10 cellular contexts compared by ENCODE assay signal in the genomic region with DNA sequence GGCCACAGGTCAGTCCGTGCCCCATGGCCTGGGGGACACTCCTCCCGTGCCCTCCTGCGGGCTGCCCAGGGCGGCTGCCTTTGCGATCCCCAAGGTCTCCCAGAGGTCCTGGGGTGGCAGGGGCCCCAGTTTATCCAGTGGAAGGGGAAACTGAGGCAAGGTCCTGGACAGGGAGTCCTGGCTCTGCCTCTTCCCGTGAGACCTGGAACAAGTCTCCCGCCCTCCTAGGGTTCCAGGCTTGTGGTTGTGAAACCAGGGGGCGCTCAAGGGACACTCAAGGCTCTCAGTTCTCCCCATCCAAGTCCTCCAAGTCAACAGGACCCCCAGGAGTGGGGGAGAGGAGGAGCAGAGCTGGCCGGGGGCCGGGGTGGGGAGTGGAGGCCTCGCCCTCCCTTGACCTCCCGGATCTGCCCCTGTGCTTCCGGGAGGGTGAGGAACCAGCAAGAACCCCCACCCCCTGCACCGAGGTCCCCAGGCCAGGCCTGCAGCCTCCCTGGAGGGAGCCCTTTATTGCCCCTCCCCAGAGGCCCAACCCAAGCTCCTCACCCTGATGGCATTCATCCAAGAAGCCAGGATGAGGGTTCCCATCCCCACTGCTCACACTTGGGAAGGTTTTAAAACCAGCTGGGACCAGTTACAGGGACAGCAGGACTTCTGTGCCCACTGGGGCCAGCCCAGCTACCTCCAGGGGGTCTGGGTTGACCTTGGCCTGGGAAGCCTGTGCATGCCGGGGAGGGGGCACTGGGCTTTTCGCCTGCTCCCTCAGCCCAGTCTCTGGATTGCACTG. TPM values are rescaled to one million over a fixed set of nuclear protein-coding genes. Genes with fewer than 3 reads are reported as not detected.
DNase-seq lines count a peak whose midpoint lies in the region; ATAC-seq and TF ChIP-seq lines count a peak whose summit lies in the region.
"Had no signal": no experiment of that assay in that cellular context is flagged by ENCODE, and none has a peak within 500 bp of the region (broad histone marks: within the 10 kb centered on the region; RNA-seq: fewer than 3 reads in every experiment).

No MANE protein-coding gene starts in this region.

- no peaks in the 10 kb centered on the region for H3K36me3 Mint-ChIP-seq in natural killer cell treated with Interleukin-12 subunit alpha and Interleukin-12 subunit beta and Interleukin-15 and Interleukin-18, amount 100 ng/mL, for 72 hours

- DNase-seq in AG09309 (ENCODE audit: low read depth) (no peak), PC-3 (peak; percentile 26), fibroblast of villous mesenchyme (ENCODE audit: low read depth) (peak; percentile 36), GM03348 (ENCODE audit: low spot score) (no peak)
- no peak for DNase-seq in natural killer cell treated with Interleukin-12 subunit alpha and Interleukin-12 subunit beta and Interleukin-15 and Interleukin-18, amount 100 ng/mL, for 72 hours (ENCODE audit: low spot score)

- intact Hi-C loops in PC-3 (cut with micrococcal nuclease), result no loop called here

- no peaks in the 10 kb centered on the region for H3K9me2 ChIP-seq in PC-3 (replicated peaks; ENCODE audit: low read length)

- no peaks in the 10 kb centered on the region for H3K4me1 Mint-ChIP-seq in natural killer cell treated with Interleukin-12 subunit alpha and Interleukin-12 subunit beta and Interleukin-15 and Interleukin-18, amount 100 ng/mL, for 72 hours (ENCODE audit: low read depth in 2 of 2)
- H3K4me1 Mint-ChIP-seq: activated T-helper 17 cell treated with anti-CD3 and anti-CD28 coated beads, Interleukin-2, amount 50 U/mL, for 72 hours; IgD-negative memory B cell had no signal

- peaks cover 0 to 3% of the 10 kb centered on the region in 2 donors for H3K27me3 Mint-ChIP-seq in natural killer cell treated with Interleukin-12 subunit alpha and Interleukin-12 subunit beta and Interleukin-15 and Interleukin-18, amount 100 ng/mL, for 72 hours

- no peak overlapping the region for H2AFZ ChIP-seq in PC-3 (ENCODE audit: low read length)

- no peak overlapping the region for H3K27ac ChIP-seq in PC-3 (ENCODE audit: low read length)

- no peaks in the 10 kb centered on the region for H3K9me3 Mint-ChIP-seq in natural killer cell treated with Interleukin-12 subunit alpha and Interleukin-12 subunit beta and Interleukin-15 and Interleukin-18, amount 100 ng/mL, for 72 hours
- H3K9me3 Mint-ChIP-seq: activated T-helper 17 cell treated with anti-CD3 and anti-CD28 coated beads, Interleukin-2, amount 50 U/mL, for 72 hours; IgD-negative memory B cell had no signal

- H3K36me3 ChIP-seq in PC-3 (ENCODE audit: low read depth, low read length), result no peaks in the 10 kb centered on the region

- no peak overlapping the region for H3K9ac ChIP-seq in PC-3 (ENCODE audit: low read length)

- no peaks in the 10 kb centered on the region for H3K9me3 ChIP-seq in PC-3 (ENCODE audit: low read length)

- no peaks in the 10 kb centered on the region for H3K27me3 ChIP-seq in PC-3 (ENCODE audit: low read length)

- no peak overlapping the region for H3K4me3 Mint-ChIP-seq in natural killer cell treated with Interleukin-12 subunit alpha and Interleukin-12 subunit beta and Interleukin-15 and Interleukin-18, amount 100 ng/mL, for 72 hours
- H3K4me3 Mint-ChIP-seq: activated T-helper 17 cell treated with anti-CD3 and anti-CD28 coated beads, Interleukin-2, amount 50 U/mL, for 72 hours; IgD-negative memory B cell had no signal

- BruUV-seq in PC-3 (replicated peaks; lab: Mats Ljungman, UMichigan), result no TSS peak

- H3K79me2 ChIP-seq in PC-3 (ENCODE audit: low read length), result no peaks in the 10 kb centered on the region

- POLR2A ChIA-PET in PC-3 (lab: Charles Lee; ENCODE audit: unreplicated experiment), result no interaction called here

- no peaks in the 10 kb centered on the region for H3K4me1 ChIP-seq in PC-3 (ENCODE audit: insufficient read depth, low read length)

- no peaks in the 10 kb centered on the region for H3F3A ChIP-seq in PC-3 (ENCODE audit: low read length, unreplicated experiment)

- no peak overlapping the region for H3K4me3 ChIP-seq in AG09309 (ENCODE audit: control insufficient read depth, low read depth, low read length)
- no peak overlapping the region for H3K4me3 ChIP-seq in PC-3 (ENCODE audit: low read length)
- H3K4me3 ChIP-seq in fibroblast of villous mesenchyme (ENCODE audit: low read depth, low read length), result no peak overlapping the region

- H4K20me1 ChIP-seq in PC-3 (ENCODE audit: low read length), result no peaks in the 10 kb centered on the region

- ATAC-seq in PC-3 (peak; percentile 37; the same call in 1 of the 2 replicates), GM18498 (IDR thresholded peaks at IDR 0.05; ENCODE audit: unreplicated experiment) (no peak), HG02840 (IDR thresholded peaks at IDR 0.05; ENCODE audit: low FRiP score, unreplicated experiment) (no peak)
- no peak for ATAC-seq in natural killer cell treated with Interleukin-12 subunit alpha and Interleukin-12 subunit beta and Interleukin-15 and Interleukin-18, amount 100 ng/mL, for 72 hours
- ATAC-seq: activated T-helper 17 cell treated with anti-CD3 and anti-CD28 coated beads, Interleukin-2, amount 50 U/mL, for 72 hours had no signal

- CTCF ChIA-PET in PC-3 (lab: Charles Lee), result no interaction called here

- TF ChIP-seq CTCF in AG09309 (IDR thresholded peaks at IDR 0.05; ENCODE audit: control insufficient read depth, insufficient read depth, low read depth, low read length, missing control alignments) (peak; percentile 28), GM12872 (IDR thresholded peaks at IDR 0.05; ENCODE audit: insufficient read depth, low read depth, low read length) (peak; percentile 46; the same call in 2 of the 3 replicates), PC-3 (conservative IDR thresholded peaks at IDR 0.05; ENCODE audit: low read depth, low read length) (peak; percentile 58), fibroblast of villous mesenchyme (IDR thresholded peaks at IDR 0.05; ENCODE audit: insufficient read depth, low read depth, low read length) (peak; percentile 47)

- no peak overlapping the region for H3K4me2 ChIP-seq in PC-3 (ENCODE audit: low read length)

- H3K27ac Mint-ChIP-seq in natural killer cell treated with Interleukin-12 subunit alpha and Interleukin-12 subunit beta and Interleukin-15 and Interleukin-18, amount 100 ng/mL, for 72 hours, result no peak overlapping the region
- H3K27ac Mint-ChIP-seq: activated T-helper 17 cell treated with anti-CD3 and anti-CD28 coated beads, Interleukin-2, amount 50 U/mL, for 72 hours; IgD-negative memory B cell had no signal

RNA-seq across cellular contexts. Expression of a gene that starts 24.7 kb away (rescaled TPM):
- total RNA-seq in PC-3 (2014; rRNA removed) (62.3 and 64.7 TPM in 2 replicates), fibroblast of villous mesenchyme (39.0 and 39.7 TPM in 2 replicates)
- total RNA-seq in natural killer cell treated with Interleukin-12 subunit alpha and Interleukin-12 subunit beta and Interleukin-15 and Interleukin-18, amount 100 ng/mL, for 72 hours, result 10 to 100 TPM; 29.1 to 42.3 TPM

RNA-seq across cellular contexts. Expression of a gene that starts 48.3 kb away (rescaled TPM):
- 12.3 and 16.5 TPM in 2 replicates for total RNA-seq in PC-3 (2014; rRNA removed)
- 30.3 and 34.1 TPM in 2 replicates for total RNA-seq in fibroblast of villous mesenchyme
- total RNA-seq in natural killer cell treated with Interleukin-12 subunit alpha and Interleukin-12 subunit beta and Interleukin-15 and Interleukin-18, amount 100 ng/mL, for 72 hours, result 10 to 100 TPM; 19.2 to 21.1 TPM

Comparison
In these comparisons a context has a peak if more than half of its experiments do, and no peak if none do; other contexts are left out.
1. DNase-seq: peak in PC-3 (single experiment) and fibroblast of villous mesenchyme (single experiment); none in AG09309 (single experiment), GM03348 (single experiment) and natural killer cell treated with Interleukin-12 subunit alpha and Interleukin-12 subunit beta and Interleukin-15 and Interleukin-18, amount 100 ng/mL, for 72 hours (single experiment).
2. Peak in every context shown above with its lines, with median percentiles within 50 percentile points of each other: CTCF ChIP-seq.